Comparison of ENCODE assay signal across 8 cellular contexts in genomic region chr17:51166987-51167931, GRCh38. TPM values are rescaled to one million over a fixed set of nuclear protein-coding genes. Genes with fewer than 3 reads are reported as not detected.
A peak's percentile ranks its signal among the peaks of the same experiment; 100 is the strongest.
DNase-seq lines count a peak whose midpoint lies in the region; ATAC-seq and TF ChIP-seq lines count a peak whose summit lies in the region.

No MANE protein-coding gene starts in this region.

- peak overlapping the region; percentile 79 for H2AFZ ChIP-seq in MM.1S (ENCODE audit: low read length)

- H3K4me1 ChIP-seq in HEK293 (ENCODE audit: control insufficient read depth, insufficient read depth, low read length) (0 out of 2 replicates have a peak, but pooled peaks cover 5% of the 10 kb centered on the region), MM.1S (ENCODE audit: low read length) (peaks cover 10% of the 10 kb centered on the region), body of pancreas (peaks cover 15% of the 10 kb centered on the region)

- H3K27me3 ChIP-seq in MM.1S (replicated peaks; ENCODE audit: insufficient read depth, low read length) (no peaks in the 10 kb centered on the region), body of pancreas (no peaks in the 10 kb centered on the region)

- H3K79me2 ChIP-seq in MM.1S (ENCODE audit: low read length): peaks cover 28% of the 10 kb centered on the region

- intact Hi-C loops in body of pancreas (cut with DNase I): no loop called here

- no peaks in the 10 kb centered on the region for H3K9me3 ChIP-seq in HEK293 (ENCODE audit: control insufficient read depth, insufficient read depth, low read depth, low read length)
- no peaks in the 10 kb centered on the region for H3K9me3 ChIP-seq in MM.1S (replicated peaks; ENCODE audit: insufficient read depth, low read length)
- H3K9me3 ChIP-seq in body of pancreas: no peaks in the 10 kb centered on the region

- peak overlapping the region; percentile 99 for H3K4me3 ChIP-seq in GM12865 (ENCODE audit: low read depth, low read length)
- H3K4me3 ChIP-seq in HEK293 (ENCODE audit: low read depth, low read length): peak overlapping the region; percentile 88
- H3K4me3 ChIP-seq in MM.1S (ENCODE audit: low read length): peak overlapping the region; percentile 87
- H3K4me3 ChIP-seq in body of pancreas: peak overlapping the region; percentile 46 to 85

- no peak for TF ChIP-seq POLR2A in body of pancreas (IDR thresholded peaks at IDR 0.05)

- ATAC-seq in body of pancreas: peak; percentile 49

- H3K36me3 ChIP-seq in HEK293 (ENCODE audit: control insufficient read depth in 2 of 2, insufficient read depth in 1 of 2, low read length in 2 of 2): peaks cover 61 to 63% of the 10 kb centered on the region in 2 experiments
- peaks cover 5% of the 10 kb centered on the region; the same call in 1 of the 2 replicates for H3K36me3 ChIP-seq in MM.1S (replicated peaks; ENCODE audit: insufficient read depth, low read length)
- H3K36me3 ChIP-seq in body of pancreas (replicated peaks in 1 of 2; ENCODE audit: insufficient read depth in 1 of 2, low read depth in 2 of 2): peaks cover 16 to 29% of the 10 kb centered on the region in 2 donors

- peak; percentile 82 for TF ChIP-seq CTCF in GM12865 (IDR thresholded peaks at IDR 0.05; ENCODE audit: insufficient read depth, low read depth, low read length, missing control alignments)
- peak; percentile 91 for TF ChIP-seq CTCF in HEK293 (tag by site-specific recombination; IDR thresholded peaks at IDR 0.05)
- peak; percentile 82 for TF ChIP-seq CTCF in MM.1S (IDR thresholded peaks at IDR 0.05; ENCODE audit: low read length)
- peak; percentile 54 to 74 (median 59) for TF ChIP-seq CTCF in body of pancreas (IDR thresholded peaks at IDR 0.05)

- no peaks in the 10 kb centered on the region for H4K20me1 ChIP-seq in MM.1S (ENCODE audit: insufficient read depth, low read length)

- peaks cover 15% of the 10 kb centered on the region for H3F3A ChIP-seq in MM.1S (ENCODE audit: insufficient read depth, low read length)

- CTCF ChIA-PET in HEK293 (lab: Yijun Ruan, JAX): interaction anchor here (1.2 to 2.0 kb wide), 3 partner anchors 11 to 21 kb away, joined by 4 to 10 read pairs (median 7); partner anchors contain the start of gene NME1

- peak overlapping the region; percentile 69 for H3K4me2 ChIP-seq in MM.1S (ENCODE audit: low read depth, low read length)

- WGBS in body of pancreas, 2 donors: 9 to 49% methylated on average over 11 to 42 of the region's 42 CpGs

- DNase-seq in GM12865 (ENCODE audit: low read depth) (peak; percentile 73), MM.1S (peak; percentile 61), T-helper 9 cell (peak; percentile 63), body of pancreas (peak; percentile 43 to 65 (median 60)), islet precursor cell (peak; percentile 89), ureter (ENCODE audit: low spot score) (no peak)
- DNase-seq in stimulated activated CD4-positive, alpha-beta T cell treated with anti-CD3 and anti-CD28 coated beads, Interleukin-15, amount 100 ng/mL, for 24 hours: peak; percentile 82

- no peaks in the 10 kb centered on the region for H3K9me2 ChIP-seq in MM.1S (replicated peaks; ENCODE audit: insufficient read depth, low read length)

- H3K9ac ChIP-seq in MM.1S (ENCODE audit: low read length): peak overlapping the region; percentile 96

- H3K27ac ChIP-seq in HEK293 (ENCODE audit: extremely low read depth, low read depth, low read length) (peak overlapping the region; percentile 91), MM.1S (ENCODE audit: low read length) (peak overlapping the region; percentile 87), body of pancreas (peak overlapping the region; percentile 85 to 96 (median 94))

- POLR2A ChIA-PET in HEK293 (lab: Yijun Ruan, JAX): interaction anchor here (1.0 to 3.0 kb wide), 4 partner anchors 13 to 301 kb away, joined by 3 to 36 read pairs (median 4); partner anchors contain the start of genes NME1 and TOB1

TF ChIP-seq in HEK293, 187 proteins besides CTCF, POLR2A, EP300 and RAD21 (continues in another document):
- TF ChIP-seq ZEB2 (tag by site-specific recombination; IDR thresholded peaks at IDR 0.05) (peak; percentile 75; the same call in 1 of the 2 replicates), ZNF623 (tag by site-specific recombination; IDR thresholded peaks at IDR 0.05) (no peak), KLF10 (tag by site-specific recombination; IDR thresholded peaks at IDR 0.05) (no peak), ZNF549 (tag by site-specific recombination; IDR thresholded peaks at IDR 0.05) (no peak), ZSCAN30 (tag by site-specific recombination; IDR thresholded peaks at IDR 0.05) (peak; percentile 12; the same call in 1 of the 2 replicates), PRDM2 (tag by site-specific recombination; IDR thresholded peaks at IDR 0.05; ENCODE audit: borderline replicate concordance) (no peak), YY1 (tag by site-specific recombination; IDR thresholded peaks at IDR 0.05) (0 out of 2 replicates have a peak, but pooled peaks have one; percentile 7), YY2 (tag by site-specific recombination; IDR thresholded peaks at IDR 0.05) (0 out of 2 replicates have a peak, but pooled peaks have one; percentile 47)
- TF ChIP-seq, protein P1, sequence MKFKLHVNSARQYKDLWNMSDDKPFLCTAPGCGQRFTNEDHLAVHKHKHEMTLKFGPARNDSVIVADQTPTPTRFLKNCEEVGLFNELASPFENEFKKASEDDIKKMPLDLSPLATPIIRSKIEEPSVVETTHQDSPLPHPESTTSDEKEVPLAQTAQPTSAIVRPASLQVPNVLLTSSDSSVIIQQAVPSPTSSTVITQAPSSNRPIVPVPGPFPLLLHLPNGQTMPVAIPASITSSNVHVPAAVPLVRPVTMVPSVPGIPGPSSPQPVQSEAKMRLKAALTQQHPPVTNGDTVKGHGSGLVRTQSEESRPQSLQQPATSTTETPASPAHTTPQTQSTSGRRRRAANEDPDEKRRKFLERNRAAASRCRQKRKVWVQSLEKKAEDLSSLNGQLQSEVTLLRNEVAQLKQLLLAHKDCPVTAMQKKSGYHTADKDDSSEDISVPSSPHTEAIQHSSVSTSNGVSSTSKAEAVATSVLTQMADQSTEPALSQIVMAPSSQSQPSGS (tag by site-specific recombination; IDR thresholded peaks at IDR 0.05; ENCODE audit: low read depth): no peak
- TF ChIP-seq, protein P2, sequence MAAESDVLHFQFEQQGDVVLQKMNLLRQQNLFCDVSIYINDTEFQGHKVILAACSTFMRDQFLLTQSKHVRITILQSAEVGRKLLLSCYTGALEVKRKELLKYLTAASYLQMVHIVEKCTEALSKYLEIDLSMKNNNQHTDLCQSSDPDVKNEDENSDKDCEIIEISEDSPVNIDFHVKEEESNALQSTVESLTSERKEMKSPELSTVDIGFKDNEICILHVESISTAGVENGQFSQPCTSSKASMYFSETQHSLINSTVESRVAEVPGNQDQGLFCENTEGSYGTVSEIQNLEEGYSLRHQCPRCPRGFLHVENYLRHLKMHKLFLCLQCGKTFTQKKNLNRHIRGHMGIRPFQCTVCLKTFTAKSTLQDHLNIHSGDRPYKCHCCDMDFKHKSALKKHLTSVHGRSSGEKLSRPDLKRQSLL (tag by site-specific recombination; IDR thresholded peaks at IDR 0.05): no peak

RNA-seq across cellular contexts. Expression of gene NME2, which starts 1.0 kb away (rescaled TPM):
- total RNA-seq in body of pancreas (100 to 1,000 TPM; 108 to 172 TPM), ureter (608 TPM)

RNA-seq across cellular contexts. Expression of gene NME1, which starts 13.9 kb away (rescaled TPM):
- total RNA-seq in body of pancreas: 10 to 100 TPM; 17.5 to 27.2 TPM
- total RNA-seq in ureter: 99.4 TPM

RNA-seq across cellular contexts. Expression of gene SPAG9, which starts 46.6 kb away (rescaled TPM):
- 10 to 100 TPM; 49.8 to 76.8 TPM for total RNA-seq in body of pancreas
- total RNA-seq in ureter: 136 TPM
